ENCODE assay signal across 20 cellular contexts in genomic region chr7:92119213-92119759, GRCh38. TPM values are rescaled to one million over a fixed set of nuclear protein-coding genes. Genes with fewer than 3 reads are reported as not detected.
"Had no signal": no experiment of that assay in that cellular context is flagged by ENCODE, and none has a peak within 500 bp of the region (broad histone marks: within the 10 kb centered on the region; RNA-seq: fewer than 3 reads in every experiment).

No MANE protein-coding gene starts in this region.

- H3K27me3 Mint-ChIP-seq: activated T-helper 17 cell treated with anti-CD3 and anti-CD28 coated beads, Interleukin-2, amount 50 U/mL, for 72 hours; natural killer cell treated with Interleukin-12 subunit alpha and Interleukin-12 subunit beta and Interleukin-15 and Interleukin-18, amount 100 ng/mL, for 72 hours had no signal

- H3K9me3 Mint-ChIP-seq: activated T-helper 17 cell treated with anti-CD3 and anti-CD28 coated beads, Interleukin-2, amount 50 U/mL, for 72 hours; immature natural killer cell; natural killer cell treated with Interleukin-12 subunit alpha and Interleukin-12 subunit beta and Interleukin-15 and Interleukin-18, amount 100 ng/mL, for 72 hours had no signal

- DNase-seq: activated CD4-positive, alpha-beta T cell treated with anti-CD3 and anti-CD28 coated beads, Interleukin-2, amount 50 U/mL, for 1 hour; activated naive CD4-positive, alpha-beta T cell treated with anti-CD3 and anti-CD28 coated beads, Interleukin-2, amount 50 U/mL, for 16 hours; activated T-cell treated with anti-CD3 and anti-CD28 coated beads for 4 hours; amniotic stem cell; brain microvascular endothelial cell; esophagus squamous epithelium; foreskin fibroblast; glutamatergic neuron; immature natural killer cell; left cardiac atrium; mammary epithelial cell; stimulated activated CD4-positive, alpha-beta T cell treated with anti-CD3 and anti-CD28 coated beads, Interleukin-2, amount 100 ng/mL, for 48 hours; stimulated activated naive CD4-positive, alpha-beta T cell treated with Interleukin-2 at 50 U/mL for 16 hours; upper lobe of left lung had no signal

- H3K27ac ChIP-seq: brain microvascular endothelial cell, esophagus squamous epithelium, suprapubic skin, upper lobe of left lung had no signal

- H3K4me3 ChIP-seq: esophagus squamous epithelium, suprapubic skin, upper lobe of left lung had no signal

- H3K4me1 ChIP-seq: suprapubic skin had no signal

- H3K27me3 ChIP-seq: brain microvascular endothelial cell, esophagus squamous epithelium, suprapubic skin, upper lobe of left lung had no signal

- H3K27ac Mint-ChIP-seq: activated T-helper 17 cell treated with anti-CD3 and anti-CD28 coated beads, Interleukin-2, amount 50 U/mL, for 72 hours; immature natural killer cell; natural killer cell treated with Interleukin-12 subunit alpha and Interleukin-12 subunit beta and Interleukin-15 and Interleukin-18, amount 100 ng/mL, for 72 hours had no signal

- H3K9me3 ChIP-seq: esophagus squamous epithelium, suprapubic skin, upper lobe of left lung had no signal

- H3K4me3 Mint-ChIP-seq: activated T-helper 17 cell treated with anti-CD3 and anti-CD28 coated beads, Interleukin-2, amount 50 U/mL, for 72 hours; immature natural killer cell; natural killer cell treated with Interleukin-12 subunit alpha and Interleukin-12 subunit beta and Interleukin-15 and Interleukin-18, amount 100 ng/mL, for 72 hours had no signal

RNA-seq across cellular contexts. Expression of gene LRRD1, which starts 59.7 kb away (rescaled TPM):
- total RNA-seq: activated CD8-positive, alpha-beta memory T cell treated with anti-CD3 and anti-CD28 coated beads for 36 hours; esophagus squamous epithelium; natural killer cell treated with Interleukin-12 subunit alpha and Interleukin-12 subunit beta and Interleukin-15 and Interleukin-18, amount 100 ng/mL, for 72 hours; pulmonary artery endothelial cell; T-helper 1 cell treated with Interleukin-12 subunit alpha and Interleukin-12 subunit beta and Interleukin-4 antibody, amounts not matched to agents 30 ng/mL and 1 ng/mL, for 36 hours had no signal
- polyA plus RNA-seq: immature natural killer cell, mammary epithelial cell had no signal
